Comparison of ENCODE assay signal across 11 cellular contexts in genomic region chr4:86315579-86315978, GRCh38.
"Had no signal": no experiment of that assay in that cellular context is flagged by ENCODE, and none has a peak within 500 bp of the region (broad histone marks: within the 10 kb centered on the region; RNA-seq: fewer than 3 reads in every experiment).

No MANE protein-coding gene starts in this region.

- H3K4me3 ChIP-seq: GM23248, GM23338, HAP-1 had no signal

- H3K27ac ChIP-seq: GM23248 had no signal

- H3K36me3 ChIP-seq: HAP-1 had no signal

- H2AFZ ChIP-seq: GM23248, GM23338 had no signal

- H3K4me1 ChIP-seq: HAP-1 had no signal

- FAIRE-seq: H1, H54 had no signal

- H3K9ac ChIP-seq: GM23248 had no signal

- H3K4me2 ChIP-seq: GM23338 had no signal

- ATAC-seq: GM23338, HCT116 had no signal

- H3K9me3 ChIP-seq: HAP-1 had no signal

- DNase-seq: GM23248, GOT3, H7, H9, HCEC 1CT, HFFc6 had no signal
